In genomic region chr6:134452901-134453300, GRCh38 we compare ENCODE assay signal across 20 cellular contexts.
"Had no signal": no experiment of that assay in that cellular context is flagged by ENCODE, and none has a peak within 500 bp of the region (broad histone marks: within the 10 kb centered on the region; RNA-seq: fewer than 3 reads in every experiment).

No MANE protein-coding gene starts in this region.

- H3K27me3 ChIP-seq: brain microvascular endothelial cell, Peyer's patch had no signal

- H3K27ac ChIP-seq: brain microvascular endothelial cell, Peyer's patch had no signal

- H3K9me3 ChIP-seq: Peyer's patch had no signal

- H3K4me3 ChIP-seq: Peyer's patch had no signal

- H3K36me3 ChIP-seq: brain microvascular endothelial cell, Peyer's patch had no signal

- H3K4me1 ChIP-seq: Peyer's patch had no signal

- DNase-seq: activated CD4-positive, alpha-beta memory T cell treated with anti-CD3 and anti-CD28 coated beads, Interleukin-2, amount 10 ng/mL, durations not matched to agents 7 days and 5 days; activated CD4-positive, alpha-beta T cell treated with anti-CD3 and anti-CD28 coated beads for 36 hours; activated CD4-positive, alpha-beta T cell treated with anti-CD3 and anti-CD28 coated beads, Interleukin-2, amount 50 U/mL, for 1 hour; activated gamma-delta T cell treated with Interleukin-2 at 50 U/mL for 16 hours; activated naive CD4-positive, alpha-beta T cell treated with anti-CD3 and anti-CD28 coated beads, Interleukin-2, amount 10 ng/mL, durations not matched to agents 7 days and 5 days; activated naive CD8-positive, alpha-beta T cell treated with anti-CD3 and anti-CD28 coated beads for 36 hours; activated T-cell treated with anti-CD3 and anti-CD28 coated beads for 4 hours; activated T-cell treated with anti-CD3 and anti-CD28 coated beads, Interleukin-2, amount 50 U/mL, for 48 hours; brain microvascular endothelial cell; Kasumi-1; NCI-H1092; NCI-H1417; NCI-H1694; NCI-H2029; NCI-H2107; NCI-H446; NCI-H524; Peyer's patch; SHP77 treated with DMSO at 0.1 percent for 48 hours; T-cell had no signal

- ATAC-seq: activated CD4-positive, alpha-beta T cell treated with anti-CD3 and anti-CD28 coated beads for 36 hours had no signal
